ENCODE assay signal across 23 cellular contexts in genomic region chr17:81944858-81945257, GRCh38. TPM values are rescaled to one million over a fixed set of nuclear protein-coding genes. Genes with fewer than 3 reads are reported as not detected.
DNase-seq lines count a peak whose midpoint lies in the region; ATAC-seq, FAIRE-seq and TF ChIP-seq lines count a peak whose summit lies in the region.
"Had no signal": no experiment of that assay in that cellular context is flagged by ENCODE, and none has a peak within 500 bp of the region (broad histone marks: within the 10 kb centered on the region; RNA-seq: fewer than 3 reads in every experiment).

No MANE protein-coding gene starts in this region.

- no peak overlapping the region for H3K27ac Mint-ChIP-seq in neural progenitor cell
- H3K27ac Mint-ChIP-seq: CD4-positive, alpha-beta T cell had no signal

- H3K27ac ChIP-seq in HepG2 (ENCODE audit: extremely low read length, insufficient read depth, low read length) (no peak overlapping the region), right lobe of liver (no peak overlapping the region), neural progenitor cell (no peak overlapping the region)
- H3K27ac ChIP-seq: 22Rv1, A549, C4-2B, HL-60 had no signal

- H3K27me3 ChIP-seq in HepG2 (ENCODE audit: control insufficient read depth in 1 of 2, insufficient read depth in 2 of 2, low read length in 2 of 2), result peaks cover 9 to 14% of the 10 kb centered on the region in 2 experiments; a peak in 3 of 5 replicates
- H3K27me3 ChIP-seq in right lobe of liver, result no peaks in the 10 kb centered on the region
- peaks cover 18% of the 10 kb centered on the region for H3K27me3 ChIP-seq in neural progenitor cell

- H3K4me1 ChIP-seq in HepG2 (ENCODE audit: insufficient read depth, low read length) (peaks cover 56% of the 10 kb centered on the region), right lobe of liver (no peaks in the 10 kb centered on the region), neural progenitor cell (peaks cover 21% of the 10 kb centered on the region)
- H3K4me1 ChIP-seq: A549, HAP-1 had no signal

- TF ChIP-seq EP300 in HepG2 (IDR thresholded peaks at IDR 0.05; ENCODE audit: low read depth in 2 of 2, low read length in 2 of 2), result no peak
- TF ChIP-seq EP300 in HepG2 (CRISPR knock-in tag; IDR thresholded peaks at IDR 0.05; ENCODE audit: borderline replicate concordance), result no peak

- TF ChIP-seq RAD21 in HepG2 (CRISPR knock-in tag; IDR thresholded peaks at IDR 0.05), result no peak

- peaks cover 14% of the 10 kb centered on the region for H3F3A ChIP-seq in neural progenitor cell (ENCODE audit: low read depth)

- DNase-seq in HepG2 (ENCODE audit: low spot score) (no peak), right lobe of liver (no peak), neural progenitor cell (ENCODE audit: low spot score) (no peak)
- DNase-seq: AML-193; Caco-2; CD4-positive, alpha-beta T cell; IMR-90; KBM-7 had no signal

- no peak for TF ChIP-seq POLR2A in HepG2 (IDR thresholded peaks at IDR 0.05; ENCODE audit: insufficient read depth in 1 of 2, low read depth in 2 of 2, low read length in 2 of 2)
- TF ChIP-seq POLR2A in right lobe of liver (IDR thresholded peaks at IDR 0.05), result no peak

- no peaks in the 10 kb centered on the region for H3K79me2 ChIP-seq in HepG2 (ENCODE audit: insufficient read depth, low read length)
- no peaks in the 10 kb centered on the region for H3K79me2 ChIP-seq in neural progenitor cell (ENCODE audit: low read depth)

- H3K4me2 ChIP-seq in HepG2 (ENCODE audit: low read depth, low read length), result 0 out of 2 replicates have a peak overlapping the region, but pooled peaks have one; percentile 35
- H3K4me2 ChIP-seq in neural progenitor cell, result peak overlapping the region; percentile 62
- H3K4me2 ChIP-seq: A549 had no signal

- H3K4me3 ChIP-seq in HepG2 (replicated peaks in 1 of 3; ENCODE audit: insufficient read depth in 1 of 3, low read depth in 2 of 3, low read length in 3 of 3) (no peak overlapping the region), right lobe of liver (no peak overlapping the region), neural progenitor cell (no peak overlapping the region)
- H3K4me3 ChIP-seq: A549, HAP-1 had no signal

- WGBS in HepG2 (ENCODE audit: low lambda C conversion rate), result 84% methylated on average over 9 of the region's 9 CpGs
- WGBS in right lobe of liver (ENCODE audit: insufficient coverage, low coverage, low lambda C conversion rate, missing lambda C conversion rate), result 83% methylated on average over 7 of the region's 9 CpGs

- TF ChIP-seq CTCF in HepG2 (CRISPR knock-in tag; IDR thresholded peaks at IDR 0.05) (no peak), right lobe of liver (IDR thresholded peaks at IDR 0.05) (no peak), neural progenitor cell (IDR thresholded peaks at IDR 0.05) (no peak)

- H3K36me3 ChIP-seq in HepG2 (replicated peaks in 1 of 2; ENCODE audit: control insufficient read depth in 1 of 2, insufficient read depth in 2 of 2, low read length in 2 of 2), result no peaks in the 10 kb centered on the region
- H3K36me3 ChIP-seq in right lobe of liver, result no peaks in the 10 kb centered on the region
- H3K36me3 ChIP-seq in neural progenitor cell, result no peaks in the 10 kb centered on the region
- H3K36me3 ChIP-seq: HAP-1 had no signal

- no peaks in the 10 kb centered on the region for H3K36me3 Mint-ChIP-seq in neural progenitor cell

- CTCF ChIA-PET in HepG2 (lab: Yijun Ruan, JAX; ENCODE audit: low intra/inter-chr PET ratio, low total read pairs), result no interaction called here

- BruUV-seq in HepG2 (replicated peaks; lab: Mats Ljungman, UMichigan), result no TSS peak

- POLR2A ChIA-PET in HepG2 (lab: Yijun Ruan, JAX), result interaction anchor here (1.0 to 2.7 kb wide), 12 partner anchors 8 to 93 kb away, joined by 3 to 17 read pairs (median 6); partner anchors contain the start of genes CENPX, DCXR, LRRC45 and NOTUM

- intact Hi-C loops in HepG2 (cut with micrococcal nuclease; ENCODE audit: unreplicated experiment), result loop anchor here (1.0 kb wide), 1 partner anchor 8 kb away; no protein-coding TSS in a partner anchor
- intact Hi-C loops in right lobe of liver (cut with DNase I), result loop anchor here in 1 of 2 donors (10.0 kb wide), 1 partner anchor 250 kb away; no protein-coding TSS in a partner anchor

- no peaks in the 10 kb centered on the region for H3K9me3 Mint-ChIP-seq in neural progenitor cell
- H3K9me3 Mint-ChIP-seq: CD4-positive, alpha-beta T cell had no signal

- peaks cover 4% of the 10 kb centered on the region for H3K4me1 Mint-ChIP-seq in neural progenitor cell

- no peak overlapping the region for H3K4me3 Mint-ChIP-seq in neural progenitor cell
- H3K4me3 Mint-ChIP-seq: CD4-positive, alpha-beta T cell had no signal

- no peaks in the 10 kb centered on the region for H3K27me3 Mint-ChIP-seq in neural progenitor cell (ENCODE audit: insufficient read depth, low read depth)

- no peak for ATAC-seq in HepG2
- no peak for ATAC-seq in right lobe of liver
- no peak for ATAC-seq in GM21360 (IDR thresholded peaks at IDR 0.05; ENCODE audit: unreplicated experiment)
- no peak for ATAC-seq in GM21576 (IDR thresholded peaks at IDR 0.05; ENCODE audit: unreplicated experiment)
- no peak for ATAC-seq in GM19463 (IDR thresholded peaks at IDR 0.05; ENCODE audit: unreplicated experiment)
- ATAC-seq: A549 had no signal

- H3K9me3 ChIP-seq in HepG2 (ENCODE audit: low read length) (no peaks in the 10 kb centered on the region), right lobe of liver (no peaks in the 10 kb centered on the region), neural progenitor cell (ENCODE audit: low read depth) (no peaks in the 10 kb centered on the region)
- H3K9me3 ChIP-seq: A549, Caco-2, HAP-1 had no signal

- FAIRE-seq in HepG2 (lab: Jason Lieb, UNC), result no peak
- FAIRE-seq: A549, D721Med, G401.6, GM12891, GM19239 had no signal

- no peaks in the 10 kb centered on the region for H4K20me1 ChIP-seq in HepG2 (ENCODE audit: insufficient read depth, low read length)
- no peaks in the 10 kb centered on the region for H4K20me1 ChIP-seq in neural progenitor cell (ENCODE audit: low read depth)

- in situ Hi-C loops in HepG2 (cut with HindIII; ENCODE audit: extremely low pct_ligation_motif_present, low pct_unique_long_range_greater_than_20kb), result no loop called here

- H2AFZ ChIP-seq in HepG2 (ENCODE audit: low read length) (no peak overlapping the region), neural progenitor cell (replicated peaks) (peak overlapping the region; percentile 52)

- no peak overlapping the region for H3K9ac ChIP-seq in HepG2 (ENCODE audit: insufficient read depth, low read depth, low read length)
- no peak overlapping the region for H3K9ac ChIP-seq in neural progenitor cell

RNA-seq across cellular contexts. Expression of gene MYADML2, which starts 2.2 kb away (rescaled TPM):
- total RNA-seq in HepG2 (2016; rRNA removed; fragmentation: Illumina TruSeq; extraction: Trizol) (not detected in 2 replicates), right lobe of liver (not detected), neural progenitor cell (ENCODE audit: low replicate concordance) (0.11 TPM in 1 of 2 replicates, not detected in the other)
- total RNA-seq in HepG2 (2016; cell fraction: cytosol; rRNA removed; fragmentation: Illumina TruSeq; extraction: Trizol; ENCODE audit: low read depth), result not detected in 2 replicates
- not detected in 2 replicates for total RNA-seq in HepG2 (2016; cell fraction: insoluble cytoplasmic fraction; rRNA removed; fragmentation: Illumina TruSeq; extraction: Trizol)
- total RNA-seq in HepG2 (2016; cell fraction: membrane; rRNA removed; fragmentation: Illumina TruSeq; extraction: Trizol), result not detected in 2 replicates
- not detected in 2 replicates for total RNA-seq in HepG2 (2016; cell fraction: nucleus; rRNA removed; fragmentation: Illumina TruSeq; extraction: Trizol)
- polyA plus RNA-seq in HepG2 (2011; rRNA removed), result not detected in 2 replicates
- polyA plus RNA-seq in HepG2 (2011; cell fraction: cytosol; rRNA removed), result not detected in 2 replicates
- polyA plus RNA-seq in HepG2 (2011; cell fraction: nucleus; rRNA removed), result not detected in 2 replicates
- 0.07 TPM in 1 of 2 replicates, not detected in the other for polyA plus RNA-seq in HepG2 (2012)
- not detected in 2 replicates for polyA plus RNA-seq in HepG2 (2016; cell fraction: cytosol; fragmentation: Illumina TruSeq; extraction: Trizol; ENCODE audit: low read depth)
- polyA plus RNA-seq in HepG2 (2016; cell fraction: insoluble cytoplasmic fraction; fragmentation: Illumina TruSeq; extraction: Trizol; ENCODE audit: low read depth), result not detected in 2 replicates
- not detected in 2 replicates for polyA plus RNA-seq in HepG2 (2016; cell fraction: membrane; fragmentation: Illumina TruSeq; extraction: Trizol; ENCODE audit: low read depth)
- not detected in 2 replicates for polyA plus RNA-seq in HepG2 (2016; cell fraction: nucleus; fragmentation: Illumina TruSeq; extraction: Trizol; ENCODE audit: insufficient read depth, low read depth)
- polyA minus RNA-seq in HepG2 (2011; rRNA and poly(A)+ RNA removed; ENCODE audit: low replicate concordance), result 0.05 TPM in 1 of 2 replicates, not detected in the other
- polyA minus RNA-seq in HepG2 (2011; cell fraction: cytosol; rRNA and poly(A)+ RNA removed), result not detected in 2 replicates
- not detected in 2 replicates for polyA minus RNA-seq in HepG2 (2011; cell fraction: nucleus; rRNA and poly(A)+ RNA removed)
- total RNA-seq: Caco-2; CD4-positive, alpha-beta T cell; H4; HT1080; IMR-90 had no signal
- polyA plus RNA-seq: A549, BJ, IMR-90 had no signal

RNA-seq across cellular contexts. Expression of gene PYCR1, which starts 7.8 kb away (rescaled TPM):
- total RNA-seq in HepG2 (2016; rRNA removed; fragmentation: Illumina TruSeq; extraction: Trizol), result 323 and 338 TPM in 2 replicates
- total RNA-seq in HepG2 (2016; cell fraction: cytosol; rRNA removed; fragmentation: Illumina TruSeq; extraction: Trizol; ENCODE audit: low read depth), result 107 and 137 TPM in 2 replicates
- 327 and 331 TPM in 2 replicates for total RNA-seq in HepG2 (2016; cell fraction: insoluble cytoplasmic fraction; rRNA removed; fragmentation: Illumina TruSeq; extraction: Trizol)
- total RNA-seq in HepG2 (2016; cell fraction: membrane; rRNA removed; fragmentation: Illumina TruSeq; extraction: Trizol), result 233 and 286 TPM in 2 replicates
- 125 and 146 TPM in 2 replicates for total RNA-seq in HepG2 (2016; cell fraction: nucleus; rRNA removed; fragmentation: Illumina TruSeq; extraction: Trizol)
- polyA plus RNA-seq in HepG2 (2011; rRNA removed), result 338 and 382 TPM in 2 replicates
- 241 and 431 TPM in 2 replicates for polyA plus RNA-seq in HepG2 (2011; cell fraction: cytosol; rRNA removed)
- 366 and 457 TPM in 2 replicates for polyA plus RNA-seq in HepG2 (2011; cell fraction: nucleus; rRNA removed)
- polyA plus RNA-seq in HepG2 (2012), result 191 and 311 TPM in 2 replicates
- polyA plus RNA-seq in HepG2 (2016; cell fraction: cytosol; fragmentation: Illumina TruSeq; extraction: Trizol; ENCODE audit: low read depth), result 130 and 165 TPM in 2 replicates
- polyA plus RNA-seq in HepG2 (2016; cell fraction: insoluble cytoplasmic fraction; fragmentation: Illumina TruSeq; extraction: Trizol; ENCODE audit: low read depth), result 344 and 389 TPM in 2 replicates
- polyA plus RNA-seq in HepG2 (2016; cell fraction: membrane; fragmentation: Illumina TruSeq; extraction: Trizol; ENCODE audit: low read depth), result 207 and 239 TPM in 2 replicates
- 253 and 265 TPM in 2 replicates for polyA plus RNA-seq in HepG2 (2016; cell fraction: nucleus; fragmentation: Illumina TruSeq; extraction: Trizol; ENCODE audit: insufficient read depth, low read depth)
- 104 and 478 TPM in 2 replicates for polyA minus RNA-seq in HepG2 (2011; rRNA and poly(A)+ RNA removed; ENCODE audit: low replicate concordance)
- polyA minus RNA-seq in HepG2 (2011; cell fraction: cytosol; rRNA and poly(A)+ RNA removed), result 138 and 160 TPM in 2 replicates
- 31.5 and 42.4 TPM in 2 replicates for polyA minus RNA-seq in HepG2 (2011; cell fraction: nucleus; rRNA and poly(A)+ RNA removed)
- 10 to 100 TPM in 1 of 6 experiments, 1 to 10 TPM in 5; 3.2 to 10.6 (median 5.1) TPM for total RNA-seq in right lobe of liver
- 32.6 and 72.2 TPM in 2 replicates for total RNA-seq in neural progenitor cell (ENCODE audit: low replicate concordance)

RNA-seq across cellular contexts. Expression of gene NOTUM, which starts 16.1 kb away (rescaled TPM):
- total RNA-seq in HepG2 (2016; rRNA removed; fragmentation: Illumina TruSeq; extraction: Trizol) (67.7 and 160 TPM in 2 replicates), right lobe of liver (1 to 10 TPM; 1.2 to 7.6 (median 3.0) TPM), neural progenitor cell (ENCODE audit: low replicate concordance) (0.25 TPM in 1 of 2 replicates, not detected in the other)
- total RNA-seq in HepG2 (2016; cell fraction: cytosol; rRNA removed; fragmentation: Illumina TruSeq; extraction: Trizol; ENCODE audit: low read depth), result 84.5 and 93.0 TPM in 2 replicates
- total RNA-seq in HepG2 (2016; cell fraction: insoluble cytoplasmic fraction; rRNA removed; fragmentation: Illumina TruSeq; extraction: Trizol), result 57.7 and 164 TPM in 2 replicates
- 135 and 136 TPM in 2 replicates for total RNA-seq in HepG2 (2016; cell fraction: membrane; rRNA removed; fragmentation: Illumina TruSeq; extraction: Trizol)
- total RNA-seq in HepG2 (2016; cell fraction: nucleus; rRNA removed; fragmentation: Illumina TruSeq; extraction: Trizol), result 135 and 163 TPM in 2 replicates
- polyA plus RNA-seq in HepG2 (2011; rRNA removed), result 150 and 181 TPM in 2 replicates
- polyA plus RNA-seq in HepG2 (2011; cell fraction: cytosol; rRNA removed), result 114 and 236 TPM in 2 replicates
- polyA plus RNA-seq in HepG2 (2011; cell fraction: nucleus; rRNA removed), result 458 and 622 TPM in 2 replicates
- 125 and 195 TPM in 2 replicates for polyA plus RNA-seq in HepG2 (2012)
- 88.8 and 91.1 TPM in 2 replicates for polyA plus RNA-seq in HepG2 (2016; cell fraction: cytosol; fragmentation: Illumina TruSeq; extraction: Trizol; ENCODE audit: low read depth)
- polyA plus RNA-seq in HepG2 (2016; cell fraction: insoluble cytoplasmic fraction; fragmentation: Illumina TruSeq; extraction: Trizol; ENCODE audit: low read depth), result 83.8 and 101 TPM in 2 replicates
- 141 and 157 TPM in 2 replicates for polyA plus RNA-seq in HepG2 (2016; cell fraction: membrane; fragmentation: Illumina TruSeq; extraction: Trizol; ENCODE audit: low read depth)
- polyA plus RNA-seq in HepG2 (2016; cell fraction: nucleus; fragmentation: Illumina TruSeq; extraction: Trizol; ENCODE audit: insufficient read depth, low read depth), result 380 and 399 TPM in 2 replicates
- polyA minus RNA-seq in HepG2 (2011; rRNA and poly(A)+ RNA removed; ENCODE audit: low replicate concordance), result 0.49 and 206 TPM in 2 replicates
- polyA minus RNA-seq in HepG2 (2011; cell fraction: cytosol; rRNA and poly(A)+ RNA removed), result 89.1 and 107 TPM in 2 replicates
- 78.2 and 93.7 TPM in 2 replicates for polyA minus RNA-seq in HepG2 (2011; cell fraction: nucleus; rRNA and poly(A)+ RNA removed)
- total RNA-seq: CD4-positive, alpha-beta T cell; HT1080; IMR-90 had no signal

RNA-seq across cellular contexts. Expression of gene MAFG, which starts 17.3 kb away (rescaled TPM):
- total RNA-seq in HepG2 (2016; rRNA removed; fragmentation: Illumina TruSeq; extraction: Trizol) (12.4 and 14.5 TPM in 2 replicates), right lobe of liver (10 to 100 TPM in 2 of 6 experiments, 1 to 10 TPM in 4; 7.4 to 12.9 (median 9.2) TPM), neural progenitor cell (ENCODE audit: low replicate concordance) (8.1 and 12.9 TPM in 2 replicates)
- 2.1 and 2.3 TPM in 2 replicates for total RNA-seq in HepG2 (2016; cell fraction: cytosol; rRNA removed; fragmentation: Illumina TruSeq; extraction: Trizol; ENCODE audit: low read depth)
- 9.8 and 14.7 TPM in 2 replicates for total RNA-seq in HepG2 (2016; cell fraction: insoluble cytoplasmic fraction; rRNA removed; fragmentation: Illumina TruSeq; extraction: Trizol)
- total RNA-seq in HepG2 (2016; cell fraction: membrane; rRNA removed; fragmentation: Illumina TruSeq; extraction: Trizol), result 7.6 TPM in 2 replicates
- 15.5 and 16.7 TPM in 2 replicates for total RNA-seq in HepG2 (2016; cell fraction: nucleus; rRNA removed; fragmentation: Illumina TruSeq; extraction: Trizol)
- polyA plus RNA-seq in HepG2 (2011; rRNA removed), result 20.0 TPM in 2 replicates
- 17.1 and 19.4 TPM in 2 replicates for polyA plus RNA-seq in HepG2 (2011; cell fraction: cytosol; rRNA removed)
- polyA plus RNA-seq in HepG2 (2011; cell fraction: nucleus; rRNA removed), result 98.2 and 128 TPM in 2 replicates
- polyA plus RNA-seq in HepG2 (2012), result 16.1 and 26.5 TPM in 2 replicates
- polyA plus RNA-seq in HepG2 (2016; cell fraction: cytosol; fragmentation: Illumina TruSeq; extraction: Trizol; ENCODE audit: low read depth), result 1.4 and 1.6 TPM in 2 replicates
- 9.2 and 10.7 TPM in 2 replicates for polyA plus RNA-seq in HepG2 (2016; cell fraction: insoluble cytoplasmic fraction; fragmentation: Illumina TruSeq; extraction: Trizol; ENCODE audit: low read depth)
- 4.3 and 4.6 TPM in 2 replicates for polyA plus RNA-seq in HepG2 (2016; cell fraction: membrane; fragmentation: Illumina TruSeq; extraction: Trizol; ENCODE audit: low read depth)
- 38.9 and 41.8 TPM in 2 replicates for polyA plus RNA-seq in HepG2 (2016; cell fraction: nucleus; fragmentation: Illumina TruSeq; extraction: Trizol; ENCODE audit: insufficient read depth, low read depth)
- 16.8 and 26.4 TPM in 2 replicates for polyA minus RNA-seq in HepG2 (2011; rRNA and poly(A)+ RNA removed; ENCODE audit: low replicate concordance)
- polyA minus RNA-seq in HepG2 (2011; cell fraction: cytosol; rRNA and poly(A)+ RNA removed), result 8.0 and 9.5 TPM in 2 replicates
- polyA minus RNA-seq in HepG2 (2011; cell fraction: nucleus; rRNA and poly(A)+ RNA removed), result 11.9 and 15.8 TPM in 2 replicates

RNA-seq across cellular contexts. Expression of gene SIRT7, which starts 26.9 kb away (rescaled TPM):
- total RNA-seq in HepG2 (2016; rRNA removed; fragmentation: Illumina TruSeq; extraction: Trizol) (14.5 and 24.8 TPM in 2 replicates), right lobe of liver (10 to 100 TPM in 4 of 6 experiments, 1 to 10 TPM in 2; 7.4 to 15.0 (median 12.2) TPM), neural progenitor cell (ENCODE audit: low replicate concordance) (5.1 and 15.2 TPM in 2 replicates)
- total RNA-seq in HepG2 (2016; cell fraction: cytosol; rRNA removed; fragmentation: Illumina TruSeq; extraction: Trizol; ENCODE audit: low read depth), result 71.6 and 74.9 TPM in 2 replicates
- 13.5 and 25.0 TPM in 2 replicates for total RNA-seq in HepG2 (2016; cell fraction: insoluble cytoplasmic fraction; rRNA removed; fragmentation: Illumina TruSeq; extraction: Trizol)
- total RNA-seq in HepG2 (2016; cell fraction: membrane; rRNA removed; fragmentation: Illumina TruSeq; extraction: Trizol), result 27.9 and 28.8 TPM in 2 replicates
- total RNA-seq in HepG2 (2016; cell fraction: nucleus; rRNA removed; fragmentation: Illumina TruSeq; extraction: Trizol), result 28.8 and 33.6 TPM in 2 replicates
- polyA plus RNA-seq in HepG2 (2011; rRNA removed), result 8.3 and 10.9 TPM in 2 replicates
- polyA plus RNA-seq in HepG2 (2011; cell fraction: cytosol; rRNA removed), result 5.9 and 7.5 TPM in 2 replicates
- 73.2 and 80.4 TPM in 2 replicates for polyA plus RNA-seq in HepG2 (2011; cell fraction: nucleus; rRNA removed)
- 12.4 and 18.7 TPM in 2 replicates for polyA plus RNA-seq in HepG2 (2012)
- 8.7 and 9.0 TPM in 2 replicates for polyA plus RNA-seq in HepG2 (2016; cell fraction: cytosol; fragmentation: Illumina TruSeq; extraction: Trizol; ENCODE audit: low read depth)
- 13.6 and 15.2 TPM in 2 replicates for polyA plus RNA-seq in HepG2 (2016; cell fraction: insoluble cytoplasmic fraction; fragmentation: Illumina TruSeq; extraction: Trizol; ENCODE audit: low read depth)
- 12.2 and 12.4 TPM in 2 replicates for polyA plus RNA-seq in HepG2 (2016; cell fraction: membrane; fragmentation: Illumina TruSeq; extraction: Trizol; ENCODE audit: low read depth)
- 87.1 and 90.3 TPM in 2 replicates for polyA plus RNA-seq in HepG2 (2016; cell fraction: nucleus; fragmentation: Illumina TruSeq; extraction: Trizol; ENCODE audit: insufficient read depth, low read depth)
- 38.8 and 69.4 TPM in 2 replicates for polyA minus RNA-seq in HepG2 (2011; rRNA and poly(A)+ RNA removed; ENCODE audit: low replicate concordance)
- 8.9 and 16.0 TPM in 2 replicates for polyA minus RNA-seq in HepG2 (2011; cell fraction: cytosol; rRNA and poly(A)+ RNA removed)
- polyA minus RNA-seq in HepG2 (2011; cell fraction: nucleus; rRNA and poly(A)+ RNA removed), result 22.5 and 26.8 TPM in 2 replicates

Comparison
In these comparisons a context has a peak if more than half of its experiments do, and no peak if none do; other contexts are left out.
1. RNA of gene NOTUM, which starts 16.1 kb away (total RNA-seq): 57.7 to 164 TPM in HepG2; 1.2 to 7.6 TPM in right lobe of liver and 0.25 TPM in neural progenitor cell; every median in the first group is over 4 times any median in the second.